15 cellular contexts compared by ENCODE assay signal in the genomic region with DNA sequence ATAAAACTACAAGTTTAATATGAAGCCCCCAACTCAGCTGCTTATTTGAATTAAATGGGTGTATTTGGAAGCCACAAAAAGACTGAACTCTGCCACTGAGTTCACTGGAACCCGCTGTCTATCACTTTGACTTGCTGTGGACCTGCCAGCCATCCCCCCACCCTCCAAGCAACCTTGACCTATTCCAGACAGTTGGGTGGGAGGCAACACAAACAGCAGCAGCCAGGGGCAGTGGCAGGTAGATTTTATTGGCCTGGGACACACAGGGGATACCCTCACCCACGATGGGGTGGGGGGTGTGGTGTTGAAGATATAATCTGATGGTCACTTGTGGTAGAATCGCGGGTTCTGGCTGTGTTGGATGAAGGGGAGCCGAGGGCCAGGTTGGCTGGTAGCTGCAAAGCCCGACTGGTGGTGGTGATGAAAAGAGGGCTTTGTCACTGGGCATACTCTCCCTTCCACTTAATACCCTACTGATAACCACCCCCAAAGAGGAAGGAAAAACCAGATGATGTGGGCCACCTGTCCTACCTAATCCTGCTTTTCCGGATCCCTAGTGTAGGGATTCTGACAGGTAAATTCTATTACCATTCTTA. TPM values are rescaled to one million over a fixed set of nuclear protein-coding genes. Genes with fewer than 3 reads are reported as not detected.
A peak's percentile ranks its signal among the peaks of the same experiment; 100 is the strongest.
DNase-seq lines count a peak whose midpoint lies in the region; ATAC-seq and TF ChIP-seq lines count a peak whose summit lies in the region.
"Had no signal": no experiment of that assay in that cellular context is flagged by ENCODE, and none has a peak within 500 bp of the region (broad histone marks: within the 10 kb centered on the region; RNA-seq: fewer than 3 reads in every experiment).

No MANE protein-coding gene starts in this region.

- peak overlapping the region in 4 of 10 experiments; percentile 6 to 91 (median 90); a peak in 3 of 20 replicates for H3K4me3 ChIP-seq in BLaER1 treated with 17β-estradiol and CSF1 and Interleukin-3, amounts not matched to agents 10 nM and 100 nM
- no peak overlapping the region for H3K4me3 ChIP-seq in MG63
- H3K4me3 ChIP-seq: SK-N-MC had no signal

- no peak for ATAC-seq in activated B cell treated with CpG ODN at 0.5 μM for 24 hours (ENCODE audit: low read depth)
- ATAC-seq in HG03520 (IDR thresholded peaks at IDR 0.05; ENCODE audit: unreplicated experiment), result no peak
- ATAC-seq: left ventricle myocardium superior had no signal

- no peak for TF ChIP-seq CTCF in GM10266 (IDR thresholded peaks at IDR 0.05; ENCODE audit: control insufficient read depth, insufficient read depth, low read depth, missing control alignments)
- no peak for TF ChIP-seq CTCF in activated B cell treated with CpG ODN at 0.5 μM for 24 hours (IDR thresholded peaks at IDR 0.05)

- peak overlapping the region; percentile 77 to 99 (median 93); a peak in 19 of 22 replicates for H3K4me2 ChIP-seq in BLaER1 treated with 17β-estradiol and CSF1 and Interleukin-3, amounts not matched to agents 10 nM and 100 nM

- H4K20me1 ChIP-seq in BLaER1 treated with 17β-estradiol and CSF1 and Interleukin-3, amounts not matched to agents 10 nM and 100 nM, result peaks cover 64 to 73% (median 70%) of the 10 kb centered on the region in 11 experiments

- CTCF ChIA-PET in activated B cell treated with CpG ODN at 0.5 μM for 24 hours (lab: Charles Lee), result interaction anchor here (0.8 to 2.8 kb wide), 4 partner anchors 9 to 25 kb away, joined by 3 to 12 read pairs (median 4); partner anchors contain the start of gene ACAP1

- DNase-seq in GM10266 (ENCODE audit: extremely low spot score), result peak; percentile 5
- no peak for DNase-seq in activated B cell treated with CpG ODN at 0.5 μM for 24 hours
- DNase-seq in immature natural killer cell, result no peak
- DNase-seq in NCI-H146 (lab: John Stamatoyannopoulos, UW), result no peak
- DNase-seq in MG63, result no peak
- no peak for DNase-seq in stimulated activated CD4-positive, alpha-beta T cell treated with anti-CD3 and anti-CD28 coated beads, Interleukin-1b, Interleukin-23, amount 100 ng/mL, for 48 hours
- DNase-seq: effector CD8-positive, alpha-beta T cell; left ventricle myocardium superior; NCI-H1092 treated with DMSO at 0.1 percent for 48 hours; NCI-H524; stimulated activated CD4-positive, alpha-beta T cell treated with anti-CD3 and anti-CD28 coated beads, Interleukin-2, amount 100 ng/mL, for 48 hours; stomach had no signal

- no peaks in the 10 kb centered on the region for H3K27me3 ChIP-seq in BLaER1 treated with 17β-estradiol and CSF1 and Interleukin-3, amounts not matched to agents 10 nM and 100 nM
- no peaks in the 10 kb centered on the region for H3K27me3 ChIP-seq in MG63
- H3K27me3 ChIP-seq: stomach had no signal

- intact Hi-C loops in activated B cell treated with CpG ODN at 0.5 μM for 24 hours (cut with micrococcal nuclease), result no loop called here

- peak overlapping the region in 8 of 11 experiments; percentile 3 to 89 (median 38); a peak in 9 of 22 replicates for H3K9ac ChIP-seq in BLaER1 treated with 17β-estradiol and CSF1 and Interleukin-3, amounts not matched to agents 10 nM and 100 nM

- H3K36me3 ChIP-seq in BLaER1 treated with 17β-estradiol and CSF1 and Interleukin-3, amounts not matched to agents 10 nM and 100 nM, result peaks cover 55 to 75% (median 67%) of the 10 kb centered on the region in 11 experiments
- H3K36me3 ChIP-seq in MG63, result peaks cover 53% of the 10 kb centered on the region

- H3K9me3 Mint-ChIP-seq in activated B cell treated with CpG ODN at 0.5 μM for 24 hours (no peaks in the 10 kb centered on the region), immature natural killer cell (no peaks in the 10 kb centered on the region)

- H3K4me1 ChIP-seq in BLaER1 treated with 17β-estradiol and CSF1 and Interleukin-3, amounts not matched to agents 10 nM and 100 nM, result peaks cover 56 to 76% (median 68%) of the 10 kb centered on the region in 10 experiments

- peak overlapping the region; percentile 19 for H3K4me3 Mint-ChIP-seq in activated B cell treated with CpG ODN at 0.5 μM for 24 hours
- H3K4me3 Mint-ChIP-seq in immature natural killer cell, result peak overlapping the region in 4 of 5 donors; percentile 38 to 82 (median 56)

- H3K27ac Mint-ChIP-seq in activated B cell treated with CpG ODN at 0.5 μM for 24 hours, result peak overlapping the region; percentile 35
- H3K27ac Mint-ChIP-seq in immature natural killer cell, result peak overlapping the region; percentile 84 to 91 (median 88)

- H3K9me3 ChIP-seq in BLaER1 treated with 17β-estradiol and CSF1 and Interleukin-3, amounts not matched to agents 10 nM and 100 nM (replicated peaks in 1 of 11), result no peaks in the 10 kb centered on the region
- H3K9me3 ChIP-seq in MG63, result no peaks in the 10 kb centered on the region
- H3K9me3 ChIP-seq: stomach had no signal

- POLR2A ChIA-PET in activated B cell treated with CpG ODN at 0.5 μM for 24 hours (lab: Charles Lee), result interaction anchor here (0.6 to 3.8 kb wide), 8 partner anchors 12 to 373 kb away, joined by 3 to 34 read pairs (median 6); partner anchors contain the start of genes ACAP1, NEURL4 and SLC2A4

- H3K4me1 Mint-ChIP-seq in activated B cell treated with CpG ODN at 0.5 μM for 24 hours, result peaks cover 66% of the 10 kb centered on the region
- peaks cover 66 to 76% of the 10 kb centered on the region in 2 donors for H3K4me1 Mint-ChIP-seq in immature natural killer cell

- H3K27me3 Mint-ChIP-seq in activated B cell treated with CpG ODN at 0.5 μM for 24 hours (no peaks in the 10 kb centered on the region), immature natural killer cell (ENCODE audit: low read depth in 3 of 3) (peaks cover 27 to 34% (median 28%) of the 10 kb centered on the region in 3 donors)

- peaks cover 69% of the 10 kb centered on the region for H3K36me3 Mint-ChIP-seq in activated B cell treated with CpG ODN at 0.5 μM for 24 hours (ENCODE audit: low read depth)
- peaks cover 18 to 41% (median 21%) of the 10 kb centered on the region in 3 donors for H3K36me3 Mint-ChIP-seq in immature natural killer cell

- no peak overlapping the region for H3K27ac ChIP-seq in BLaER1 treated with 17β-estradiol and CSF1 and Interleukin-3, amounts not matched to agents 10 nM and 100 nM
- H3K27ac ChIP-seq: SK-N-MC had no signal

RNA-seq across cellular contexts. Expression of gene GPS2, which starts 2.6 kb away (rescaled TPM):
- total RNA-seq in activated B cell treated with CpG ODN at 0.5 μM for 24 hours, result 105 and 115 TPM in 2 replicates
- 100 to 1,000 TPM; 100 to 129 (median 123) TPM for polyA plus RNA-seq in immature natural killer cell
- total RNA-seq in MG63 (2014; rRNA removed; shearing (Covaris generic); ENCODE audit: low replicate concordance), result 37.3 and 55.3 TPM in 2 replicates

RNA-seq across cellular contexts. Expression of gene EIF5A, which starts 5.1 kb away (rescaled TPM):
- total RNA-seq in activated B cell treated with CpG ODN at 0.5 μM for 24 hours, result 656 and 664 TPM in 2 replicates
- 100 to 1,000 TPM; 235 to 814 (median 797) TPM for polyA plus RNA-seq in immature natural killer cell
- 1,208 and 1,396 TPM in 2 replicates for total RNA-seq in MG63 (2014; rRNA removed; shearing (Covaris generic); ENCODE audit: low replicate concordance)

RNA-seq across cellular contexts. Expression of gene NEURL4, which starts 16.6 kb away (rescaled TPM):
- total RNA-seq in activated B cell treated with CpG ODN at 0.5 μM for 24 hours, result 52.8 and 60.1 TPM in 2 replicates
- 1 to 10 TPM in 2 of 3 donors, under 1 TPM in 1; 0.58 to 2.8 (median 1.4) TPM for polyA plus RNA-seq in immature natural killer cell
- 8.5 and 11.7 TPM in 2 replicates for total RNA-seq in MG63 (2014; rRNA removed; shearing (Covaris generic); ENCODE audit: low replicate concordance)

RNA-seq across cellular contexts. Expression of gene YBX2, which starts 18.1 kb away (rescaled TPM):
- 0.16 TPM in 1 of 2 replicates, not detected in the other for total RNA-seq in activated B cell treated with CpG ODN at 0.5 μM for 24 hours
- polyA plus RNA-seq in immature natural killer cell, result not detected
- 6.2 and 6.5 TPM in 2 replicates for total RNA-seq in MG63 (2014; rRNA removed; shearing (Covaris generic); ENCODE audit: low replicate concordance)

RNA-seq across cellular contexts. Expression of gene ACAP1, which starts 23.8 kb away (rescaled TPM):
- 298 and 328 TPM in 2 replicates for total RNA-seq in activated B cell treated with CpG ODN at 0.5 μM for 24 hours
- 100 to 1,000 TPM; 137 to 227 (median 214) TPM for polyA plus RNA-seq in immature natural killer cell
- 0.20 TPM in 1 of 2 replicates, not detected in the other for total RNA-seq in MG63 (2014; rRNA removed; shearing (Covaris generic); ENCODE audit: low replicate concordance)
